Comparison of ENCODE assay signal across 13 cellular contexts in genomic region chr18:41532344-41533086, GRCh38.
A peak's percentile ranks its signal among the peaks of the same experiment; 100 is the strongest.
DNase-seq lines count a peak whose midpoint lies in the region; TF ChIP-seq lines count a peak whose summit lies in the region.
"Had no signal": no experiment of that assay in that cellular context is flagged by ENCODE, and none has a peak within 500 bp of the region (broad histone marks: within the 10 kb centered on the region; RNA-seq: fewer than 3 reads in every experiment).

No MANE protein-coding gene starts in this region.

- no peaks in the 10 kb centered on the region for H3K36me3 ChIP-seq in A673 (ENCODE audit: insufficient read depth, low read length, poor library complexity, severe bottlenecking)
- H3K36me3 ChIP-seq: BE2C had no signal

- no TSS peak for BruUV-seq in A673 (replicated peaks; lab: Mats Ljungman, UMichigan)

- peaks cover 5% of the 10 kb centered on the region for H3K9me3 Mint-ChIP-seq in HFFc6
- peaks cover 6% of the 10 kb centered on the region for H3K9me3 Mint-ChIP-seq in activated T-helper 2 cell treated with anti-CD3 and anti-CD28 coated beads, Interferon-gamma antibody, Interleukin-2, Interleukin-4, amounts not matched to agents 10 μg/mL and 5 μg/mL and 100 μg/mL, durations not matched to agents 14 hours and 24 hours and 36 hours

- peak; percentile 44 for TF ChIP-seq CTCF in A673 (conservative IDR thresholded peaks at IDR 0.05; ENCODE audit: low read depth, low read length)
- TF ChIP-seq CTCF in HFFc6 (IDR thresholded peaks at IDR 0.05): peak; percentile 29; the same call in 1 of the 2 replicates
- TF ChIP-seq CTCF in fibroblast of pulmonary artery (IDR thresholded peaks at IDR 0.05; ENCODE audit: low read length, missing control alignments): peak; percentile 37

- H3K27ac ChIP-seq in A673 (ENCODE audit: low read depth, low read length, poor library complexity, severe bottlenecking): no peak overlapping the region
- H3K27ac ChIP-seq: coronary artery, psoas muscle had no signal

- H3K27ac Mint-ChIP-seq in HFFc6: no peak overlapping the region
- H3K27ac Mint-ChIP-seq in activated T-helper 2 cell treated with anti-CD3 and anti-CD28 coated beads, Interferon-gamma antibody, Interleukin-2, Interleukin-4, amounts not matched to agents 10 μg/mL and 5 μg/mL and 100 μg/mL, durations not matched to agents 14 hours and 24 hours and 36 hours: no peak overlapping the region
- H3K27ac Mint-ChIP-seq: activated T-helper 17 cell treated with anti-CD3 and anti-CD28 coated beads, Interleukin-2, amount 50 U/mL, for 72 hours had no signal

- no peaks in the 10 kb centered on the region for H3K4me1 Mint-ChIP-seq in HFFc6 (ENCODE audit: low read depth)
- H3K4me1 Mint-ChIP-seq in activated T-helper 2 cell treated with anti-CD3 and anti-CD28 coated beads, Interferon-gamma antibody, Interleukin-2, Interleukin-4, amounts not matched to agents 10 μg/mL and 5 μg/mL and 100 μg/mL, durations not matched to agents 14 hours and 24 hours and 36 hours (ENCODE audit: low read depth): no peaks in the 10 kb centered on the region
- H3K4me1 Mint-ChIP-seq: activated T-helper 17 cell treated with anti-CD3 and anti-CD28 coated beads, Interleukin-2, amount 50 U/mL, for 72 hours had no signal

- CTCF ChIA-PET in A673 (lab: Charles Lee): interaction anchor here (1.0 kb wide), 1 partner anchor 10 kb away, joined by 4 read pairs; no protein-coding TSS in a partner anchor

- POLR2A ChIA-PET in A673 (lab: Charles Lee; ENCODE audit: low non-redundant PET): no interaction called here

- no peaks in the 10 kb centered on the region for H3K27me3 ChIP-seq in A673 (replicated peaks; ENCODE audit: insufficient read depth, low read depth, low read length, poor library complexity)
- H3K27me3 ChIP-seq: BE2C had no signal

- intact Hi-C loops in A673 (cut with micrococcal nuclease; ENCODE audit: unreplicated experiment): no loop called here
- intact Hi-C loops in activated T-helper 2 cell treated with anti-CD3 and anti-CD28 coated beads, Interferon-gamma antibody, Interleukin-2, Interleukin-4, amounts not matched to agents 10 μg/mL and 5 μg/mL and 100 μg/mL, durations not matched to agents 14 hours and 24 hours and 36 hours (cut with micrococcal nuclease): no loop called here

- peak; percentile 43 for DNase-seq in A673 (ENCODE audit: low spot score)
- DNase-seq in HFFc6: no peak
- DNase-seq in RKO (ENCODE audit: low spot score): peak; percentile 28
- peak; percentile 42 for DNase-seq in fibroblast of pulmonary artery (ENCODE audit: low read depth)
- no peak for DNase-seq in SIG-M5 (lab: John Stamatoyannopoulos, UW)
- no peak for DNase-seq in activated T-helper 2 cell treated with anti-CD3 and anti-CD28 coated beads, Interferon-gamma antibody, Interleukin-2, Interleukin-4, amounts not matched to agents 10 μg/mL and 5 μg/mL and 100 μg/mL, durations not matched to agents 14 hours and 24 hours and 36 hours (ENCODE audit: low spot score)
- no peak for DNase-seq in SKM-1 treated with dmso at 0.1 percent for 144 hours (lab: John Stamatoyannopoulos, UW; ENCODE audit: unreplicated experiment)
- DNase-seq in stimulated activated CD4-positive, alpha-beta T cell treated with anti-CD3 and anti-CD28 coated beads, Interleukin-2, amount 100 ng/mL, for 24 hours: no peak
- DNase-seq: activated CD4-positive, CD25-positive, alpha-beta regulatory T cell treated with anti-CD3 and anti-CD28 coated beads, Interleukin-2, amount 50 U/mL, for 72 hours; BE2C; psoas muscle had no signal

- no peaks in the 10 kb centered on the region for H3K4me1 ChIP-seq in A673 (ENCODE audit: insufficient read depth, low read length, poor library complexity, severe bottlenecking)
- H3K4me1 ChIP-seq: BE2C, psoas muscle had no signal

- H3K36me3 Mint-ChIP-seq in HFFc6 (ENCODE audit: low read depth): no peaks in the 10 kb centered on the region
- no peaks in the 10 kb centered on the region for H3K36me3 Mint-ChIP-seq in activated T-helper 2 cell treated with anti-CD3 and anti-CD28 coated beads, Interferon-gamma antibody, Interleukin-2, Interleukin-4, amounts not matched to agents 10 μg/mL and 5 μg/mL and 100 μg/mL, durations not matched to agents 14 hours and 24 hours and 36 hours (ENCODE audit: low read depth)

- no peaks in the 10 kb centered on the region for H3K27me3 Mint-ChIP-seq in HFFc6 (ENCODE audit: insufficient read depth)
- no peaks in the 10 kb centered on the region for H3K27me3 Mint-ChIP-seq in activated T-helper 2 cell treated with anti-CD3 and anti-CD28 coated beads, Interferon-gamma antibody, Interleukin-2, Interleukin-4, amounts not matched to agents 10 μg/mL and 5 μg/mL and 100 μg/mL, durations not matched to agents 14 hours and 24 hours and 36 hours (ENCODE audit: low read depth)
- H3K27me3 Mint-ChIP-seq: activated T-helper 17 cell treated with anti-CD3 and anti-CD28 coated beads, Interleukin-2, amount 50 U/mL, for 72 hours had no signal

- H3K4me3 ChIP-seq in A673 (ENCODE audit: low read depth, low read length, poor library complexity, severe bottlenecking): no peak overlapping the region
- H3K4me3 ChIP-seq in fibroblast of pulmonary artery (replicated peaks; ENCODE audit: low read depth, low read length): no peak overlapping the region
- H3K4me3 ChIP-seq: coronary artery, psoas muscle had no signal

- H3K9me3 ChIP-seq in A673 (ENCODE audit: low read depth, low read length, poor library complexity, severe bottlenecking): no peaks in the 10 kb centered on the region
- H3K9me3 ChIP-seq: BE2C, psoas muscle had no signal

- H3K4me3 Mint-ChIP-seq in HFFc6: no peak overlapping the region
- no peak overlapping the region for H3K4me3 Mint-ChIP-seq in activated T-helper 2 cell treated with anti-CD3 and anti-CD28 coated beads, Interferon-gamma antibody, Interleukin-2, Interleukin-4, amounts not matched to agents 10 μg/mL and 5 μg/mL and 100 μg/mL, durations not matched to agents 14 hours and 24 hours and 36 hours (ENCODE audit: low read depth)
- H3K4me3 Mint-ChIP-seq: activated T-helper 17 cell treated with anti-CD3 and anti-CD28 coated beads, Interleukin-2, amount 50 U/mL, for 72 hours had no signal

Comparison
In these comparisons a context has a peak if more than half of its experiments do, and no peak if none do; other contexts are left out.
1. DNase-seq: peak in A673 (single experiment), RKO (single experiment) and fibroblast of pulmonary artery (single experiment); none in HFFc6 (single experiment), SIG-M5 (single experiment), activated T-helper 2 cell treated with anti-CD3 and anti-CD28 coated beads, Interferon-gamma antibody, Interleukin-2, Interleukin-4, amounts not matched to agents 10 μg/mL and 5 μg/mL and 100 μg/mL, durations not matched to agents 14 hours and 24 hours and 36 hours (single experiment), SKM-1 treated with dmso at 0.1 percent for 144 hours (single experiment) and stimulated activated CD4-positive, alpha-beta T cell treated with anti-CD3 and anti-CD28 coated beads, Interleukin-2, amount 100 ng/mL, for 24 hours (0 of 2).
2. Peak in every context shown above with its lines, with median percentiles within 50 percentile points of each other: CTCF ChIP-seq.